Comparison of ENCODE assay signal across 17 cellular contexts in the genomic region with DNA sequence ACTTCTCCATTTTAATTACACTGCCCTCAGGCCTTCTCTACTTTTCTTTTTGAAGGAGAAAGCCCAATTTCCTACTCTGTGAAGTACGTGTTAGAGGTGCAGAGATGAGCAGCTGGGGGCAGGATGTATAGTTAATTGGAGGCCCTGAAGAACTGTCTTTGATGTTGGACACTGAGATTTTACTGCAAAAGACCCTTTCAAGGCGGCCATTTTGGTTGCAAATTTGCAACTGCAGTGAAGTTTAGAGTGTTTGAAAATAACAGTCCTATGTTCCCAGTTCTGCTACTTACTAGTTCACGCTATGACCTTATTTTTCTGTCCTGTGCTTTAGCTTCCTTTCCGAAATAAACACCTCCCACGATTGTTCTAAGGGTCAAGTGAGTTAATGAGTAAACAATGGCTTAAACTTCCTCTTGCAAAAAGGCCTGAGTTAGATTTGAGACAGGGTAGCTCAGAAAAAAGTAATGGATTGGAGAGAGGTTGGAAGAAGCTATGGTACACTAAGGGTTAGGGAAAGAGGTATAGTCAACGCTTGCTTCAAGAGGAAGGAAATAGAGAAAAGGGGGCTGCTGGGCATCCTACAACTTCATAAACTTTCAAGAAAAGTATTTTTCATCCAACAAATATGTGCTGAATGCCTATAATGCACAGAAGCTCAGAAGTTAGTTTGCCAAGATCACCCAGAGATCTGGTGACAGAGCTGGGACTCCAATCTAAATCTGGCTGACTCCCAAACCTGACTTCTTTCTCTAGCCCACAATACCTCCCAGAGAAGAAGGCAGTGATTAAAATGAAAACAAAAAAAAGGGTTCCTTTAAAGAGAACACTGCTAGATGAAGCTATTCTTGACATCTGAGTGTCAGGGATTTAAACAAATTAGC. TPM values are rescaled to one million over a fixed set of nuclear protein-coding genes. Genes with fewer than 3 reads are reported as not detected.
DNase-seq lines count a peak whose midpoint lies in the region; ATAC-seq, FAIRE-seq and TF ChIP-seq lines count a peak whose summit lies in the region.
"Had no signal": no experiment of that assay in that cellular context is flagged by ENCODE, and none has a peak within 500 bp of the region (broad histone marks: within the 10 kb centered on the region; RNA-seq: fewer than 3 reads in every experiment).

No MANE protein-coding gene starts in this region.

- H3K27me3 ChIP-seq in Peyer's patch (no peaks in the 10 kb centered on the region), pancreas (no peaks in the 10 kb centered on the region), vagina (no peaks in the 10 kb centered on the region)

- peaks cover 0 to 31% (median 6%) of the 10 kb centered on the region in 4 donors for H3K4me1 ChIP-seq in Peyer's patch
- peaks cover 0 to 35% (median 25%) of the 10 kb centered on the region in 3 donors for H3K4me1 ChIP-seq in pancreas
- peaks cover 21% of the 10 kb centered on the region for H3K4me1 ChIP-seq in vagina

- intact Hi-C loops in pancreas (cut with DNase I) (no loop called here), vagina (cut with DNase I) (no loop called here)

- FAIRE-seq in pancreas (lab: Jason Lieb, UNC) = no peak
- FAIRE-seq: frontal cortex, RCC 7860, TTC549 had no signal

- no peak for TF ChIP-seq POLR2A in Peyer's patch (IDR thresholded peaks at IDR 0.05)
- no peak for TF ChIP-seq POLR2A in vagina (IDR thresholded peaks at IDR 0.05)

- 58% methylated on average over 6 of the region's 6 CpGs for WGBS in pancreas, 2 donors

- TF ChIP-seq CTCF in Peyer's patch (IDR thresholded peaks at IDR 0.05) = no peak
- TF ChIP-seq CTCF in fibroblast of villous mesenchyme (IDR thresholded peaks at IDR 0.05; ENCODE audit: insufficient read depth, low read depth, low read length) = no peak
- TF ChIP-seq CTCF in pancreas (IDR thresholded peaks at IDR 0.05) = no peak
- no peak for TF ChIP-seq CTCF in vagina (IDR thresholded peaks at IDR 0.05)

- H3K4me3 ChIP-seq in Peyer's patch = no peak overlapping the region
- no peak overlapping the region for H3K4me3 ChIP-seq in fibroblast of villous mesenchyme (ENCODE audit: low read depth, low read length)
- no peak overlapping the region for H3K4me3 ChIP-seq in pancreas
- no peak overlapping the region for H3K4me3 ChIP-seq in vagina

- peak overlapping the region in 3 of 4 donors; percentile 55 to 77 (median 70) for H3K27ac ChIP-seq in Peyer's patch
- H3K27ac ChIP-seq in pancreas = peak overlapping the region; percentile 23 to 76 (median 50)
- H3K27ac ChIP-seq in vagina = no peak overlapping the region

- peak; percentile 7 for DNase-seq in EH (ENCODE audit: low read depth)
- no peak for DNase-seq in Peyer's patch
- peak; percentile 36 for DNase-seq in fibroblast of villous mesenchyme (ENCODE audit: low read depth)
- no peak for DNase-seq in pancreas
- DNase-seq in NCI-H1092 (lab: John Stamatoyannopoulos, UW) = no peak
- no peak for DNase-seq in vagina (ENCODE audit: extremely low spot score in 2 of 2)
- no peak for DNase-seq in T-helper 1 cell
- DNase-seq in stimulated activated CD4-positive, alpha-beta T cell treated with anti-CD3 and anti-CD28 coated beads, Interleukin-12 subunit alpha, Interleukin-12 subunit beta, amount 100 ng/mL, for 4 hours = no peak
- DNase-seq: activated T-cell treated with anti-CD3 and anti-CD28 coated beads, Interleukin-2, amount 50 U/mL, for 1 hour; AML-193; GOT3; Kasumi-1; midbrain had no signal

- H3K36me3 ChIP-seq in Peyer's patch (no peaks in the 10 kb centered on the region), pancreas (no peaks in the 10 kb centered on the region), vagina (no peaks in the 10 kb centered on the region)

- H3K9me3 ChIP-seq in Peyer's patch (no peaks in the 10 kb centered on the region), pancreas (no peaks in the 10 kb centered on the region), vagina (no peaks in the 10 kb centered on the region)

- peak; percentile 14 to 54 (median 42) for ATAC-seq in pancreas
- ATAC-seq: stimulated activated memory B cell treated with anti-CD40 and anti-IgM and Interleukin-4, amounts not matched to agents 10 μg/mL and 1 μg/mL and 100 μg/mL, for 72 hours had no signal

RNA-seq across cellular contexts. Expression of gene DICER1, which starts 26.4 kb away (rescaled TPM):
- 100 to 1,000 TPM in 1 of 4 donors, 10 to 100 TPM in 3; 64.3 to 125 (median 78.0) TPM for total RNA-seq in Peyer's patch
- total RNA-seq in fibroblast of villous mesenchyme = 52.8 and 61.3 TPM in 2 replicates
- total RNA-seq in pancreas = 10 to 100 TPM; 22.1 to 37.8 (median 26.4) TPM
- polyA plus RNA-seq in pancreas = 10 to 100 TPM in 1 of 2 donors, 1 to 10 TPM in 1; 5.7 to 11.8 TPM
- total RNA-seq in vagina = 68.3 TPM

Comparison
In these comparisons a context has a peak if more than half of its experiments do, and no peak if none do; other contexts are left out.
1. DNase-seq: peak in EH (single experiment) and fibroblast of villous mesenchyme (single experiment); none in Peyer's patch (0 of 3), pancreas (0 of 6), NCI-H1092 (single experiment), vagina (0 of 2), T-helper 1 cell (0 of 5) and stimulated activated CD4-positive, alpha-beta T cell treated with anti-CD3 and anti-CD28 coated beads, Interleukin-12 subunit alpha, Interleukin-12 subunit beta, amount 100 ng/mL, for 4 hours (single experiment).